Comparison of ENCODE assay signal across 9 cellular contexts in the genomic region with DNA sequence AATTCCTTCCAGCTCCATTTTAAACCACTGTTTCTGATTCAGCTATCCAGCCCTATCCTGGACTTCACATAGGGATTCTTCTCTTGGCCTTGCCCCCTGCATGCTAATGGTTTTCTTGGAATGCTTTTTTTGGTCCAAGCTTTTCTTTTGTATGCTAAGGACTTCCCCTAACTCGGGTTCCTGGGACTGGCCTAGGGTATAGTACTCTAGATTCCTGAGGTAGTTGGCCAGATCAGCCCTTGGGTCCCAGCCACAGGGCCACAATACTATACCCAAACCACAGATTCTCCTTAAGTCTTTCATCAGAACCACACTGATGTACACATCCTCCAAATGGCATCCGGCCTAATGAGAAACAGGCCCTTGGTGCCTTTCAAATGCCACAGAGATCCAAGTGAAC. TPM values are rescaled to one million over a fixed set of nuclear protein-coding genes. Genes with fewer than 3 reads are reported as not detected.
DNase-seq lines count a peak whose midpoint lies in the region; ATAC-seq and TF ChIP-seq lines count a peak whose summit lies in the region.
"Had no signal": no experiment of that assay in that cellular context is flagged by ENCODE, and none has a peak within 500 bp of the region (broad histone marks: within the 10 kb centered on the region; RNA-seq: fewer than 3 reads in every experiment).

No MANE protein-coding gene starts in this region.

- peak overlapping the region; percentile 92 for H3K27ac Mint-ChIP-seq in CD4-positive, alpha-beta T cell
- H3K27ac Mint-ChIP-seq in activated naive CD8-positive, alpha-beta T cell treated with anti-CD3 and anti-CD28 coated beads, Interleukin-2, amount 50 U/mL, for 24 hours, result peak overlapping the region; percentile 28
- H3K27ac Mint-ChIP-seq in natural killer cell treated with Interleukin-12 subunit alpha and Interleukin-12 subunit beta and Interleukin-15 and Interleukin-18, amount 100 ng/mL, for 72 hours, result peak overlapping the region; percentile 73 to 84
- H3K27ac Mint-ChIP-seq in glutamatergic neuron (ENCODE audit: unreplicated experiment), result no peak overlapping the region

- H3K27me3 Mint-ChIP-seq in CD4-positive, alpha-beta T cell, result no peaks in the 10 kb centered on the region
- H3K27me3 Mint-ChIP-seq in activated naive CD8-positive, alpha-beta T cell treated with anti-CD3 and anti-CD28 coated beads, Interleukin-2, amount 50 U/mL, for 24 hours, result no peaks in the 10 kb centered on the region
- H3K27me3 Mint-ChIP-seq in natural killer cell treated with Interleukin-12 subunit alpha and Interleukin-12 subunit beta and Interleukin-15 and Interleukin-18, amount 100 ng/mL, for 72 hours, result no peaks in the 10 kb centered on the region
- H3K27me3 Mint-ChIP-seq in glutamatergic neuron (ENCODE audit: unreplicated experiment), result peaks cover 1% of the 10 kb centered on the region

- in situ Hi-C loops in GM13977 (cut with MboI; ENCODE audit: low pct_unique_long_range_greater_than_20kb, low sequenced_read_pairs, unreplicated experiment), result no loop called here

- no peak overlapping the region for H3K27ac ChIP-seq in CD4-positive, alpha-beta T cell (ENCODE audit: low read depth, low read length)

- no peak for DNase-seq in CD4-positive, alpha-beta T cell
- DNase-seq in HT1080 (ENCODE audit: low read depth) (peak; percentile 54), GM13977 (ENCODE audit: low spot score) (no peak), glutamatergic neuron (no peak)
- no peak for DNase-seq in activated naive CD8-positive, alpha-beta T cell treated with anti-CD3 and anti-CD28 coated beads, Interleukin-2, amount 50 U/mL, for 24 hours
- peak; percentile 66 for DNase-seq in natural killer cell treated with Interleukin-12 subunit alpha and Interleukin-12 subunit beta and Interleukin-15 and Interleukin-18, amount 100 ng/mL, for 72 hours (ENCODE audit: low spot score)
- DNase-seq: NCI-H510A had no signal

- H3K9me3 Mint-ChIP-seq in CD4-positive, alpha-beta T cell, result no peaks in the 10 kb centered on the region
- no peaks in the 10 kb centered on the region for H3K9me3 Mint-ChIP-seq in activated naive CD8-positive, alpha-beta T cell treated with anti-CD3 and anti-CD28 coated beads, Interleukin-2, amount 50 U/mL, for 24 hours
- no peaks in the 10 kb centered on the region for H3K9me3 Mint-ChIP-seq in natural killer cell treated with Interleukin-12 subunit alpha and Interleukin-12 subunit beta and Interleukin-15 and Interleukin-18, amount 100 ng/mL, for 72 hours
- H3K9me3 Mint-ChIP-seq in glutamatergic neuron (ENCODE audit: unreplicated experiment), result peaks cover 2% of the 10 kb centered on the region

- CTCF ChIA-PET in CD4-positive, alpha-beta T cell (lab: Charles Lee), result interaction anchor here (0.7 to 1.6 kb wide), 4 partner anchors 12 to 54 kb away, joined by 3 to 5 read pairs (median 4); no protein-coding TSS in a partner anchor

- intact Hi-C loops in CD4-positive, alpha-beta T cell (cut with DNase I, micrococcal nuclease), result loop anchor here (5.0 kb wide), 2 partner anchors 41 to 46 kb away; no protein-coding TSS in a partner anchor

- H3K9me3 ChIP-seq in CD4-positive, alpha-beta T cell (ENCODE audit: control insufficient read depth, low read length), result no peaks in the 10 kb centered on the region

- POLR2A ChIA-PET in CD4-positive, alpha-beta T cell (lab: Charles Lee), result interaction anchor here (0.6 to 4.7 kb wide), 2 partner anchors 17 to 362 kb away, joined by 3 to 42 read pairs; no protein-coding TSS in a partner anchor

- H3K27me3 ChIP-seq in CD4-positive, alpha-beta T cell (ENCODE audit: control insufficient read depth, insufficient read depth, low read length), result no peaks in the 10 kb centered on the region

- peaks cover 14% of the 10 kb centered on the region for H3K36me3 Mint-ChIP-seq in CD4-positive, alpha-beta T cell (ENCODE audit: low read depth)
- H3K36me3 Mint-ChIP-seq in activated naive CD8-positive, alpha-beta T cell treated with anti-CD3 and anti-CD28 coated beads, Interleukin-2, amount 50 U/mL, for 24 hours (ENCODE audit: low read depth), result peaks cover 9% of the 10 kb centered on the region
- H3K36me3 Mint-ChIP-seq in natural killer cell treated with Interleukin-12 subunit alpha and Interleukin-12 subunit beta and Interleukin-15 and Interleukin-18, amount 100 ng/mL, for 72 hours, result peaks cover 7% of the 10 kb centered on the region
- H3K36me3 Mint-ChIP-seq in glutamatergic neuron (ENCODE audit: unreplicated experiment), result no peaks in the 10 kb centered on the region

- no peak for TF ChIP-seq CTCF in CD4-positive, alpha-beta T cell (IDR thresholded peaks at IDR 0.05)
- no peak for TF ChIP-seq CTCF in GM13977 (IDR thresholded peaks at IDR 0.05; ENCODE audit: extremely low read depth, insufficient read depth, missing control alignments)
- no peak for TF ChIP-seq CTCF in glutamatergic neuron (IDR thresholded peaks at IDR 0.05; ENCODE audit: partially characterized antibody, unreplicated experiment)

- peak overlapping the region; percentile 83 for H3K4me3 Mint-ChIP-seq in CD4-positive, alpha-beta T cell
- H3K4me3 Mint-ChIP-seq in activated naive CD8-positive, alpha-beta T cell treated with anti-CD3 and anti-CD28 coated beads, Interleukin-2, amount 50 U/mL, for 24 hours, result peak overlapping the region; percentile 20
- H3K4me3 Mint-ChIP-seq in natural killer cell treated with Interleukin-12 subunit alpha and Interleukin-12 subunit beta and Interleukin-15 and Interleukin-18, amount 100 ng/mL, for 72 hours, result peak overlapping the region; percentile 85
- no peak overlapping the region for H3K4me3 Mint-ChIP-seq in glutamatergic neuron (ENCODE audit: unreplicated experiment)

- no peak for ATAC-seq in CD4-positive, alpha-beta T cell (ENCODE audit: poor library complexity)
- ATAC-seq in activated naive CD8-positive, alpha-beta T cell treated with anti-CD3 and anti-CD28 coated beads, Interleukin-2, amount 50 U/mL, for 24 hours, result no peak
- peak in 1 of 2 donors; percentile 17 for ATAC-seq in natural killer cell treated with Interleukin-12 subunit alpha and Interleukin-12 subunit beta and Interleukin-15 and Interleukin-18, amount 100 ng/mL, for 72 hours
- ATAC-seq in HG02970 (IDR thresholded peaks at IDR 0.05; ENCODE audit: low FRiP score, unreplicated experiment), result no peak
- ATAC-seq in GM18858 (IDR thresholded peaks at IDR 0.05; ENCODE audit: unreplicated experiment), result no peak

- H3K4me1 Mint-ChIP-seq in CD4-positive, alpha-beta T cell (ENCODE audit: low read depth), result peaks cover 75% of the 10 kb centered on the region
- H3K4me1 Mint-ChIP-seq in activated naive CD8-positive, alpha-beta T cell treated with anti-CD3 and anti-CD28 coated beads, Interleukin-2, amount 50 U/mL, for 24 hours, result peaks cover 69% of the 10 kb centered on the region
- peaks cover 52 to 65% of the 10 kb centered on the region in 2 donors for H3K4me1 Mint-ChIP-seq in natural killer cell treated with Interleukin-12 subunit alpha and Interleukin-12 subunit beta and Interleukin-15 and Interleukin-18, amount 100 ng/mL, for 72 hours (ENCODE audit: low read depth in 2 of 2)
- H3K4me1 Mint-ChIP-seq in glutamatergic neuron (ENCODE audit: low read depth, unreplicated experiment), result peaks cover 13% of the 10 kb centered on the region

RNA-seq across cellular contexts. Expression of a gene that starts 2.8 kb away (rescaled TPM):
- 10 to 100 TPM; 17.4 to 20.1 TPM for total RNA-seq in CD4-positive, alpha-beta T cell
- 7.9 and 10.3 TPM in 2 replicates for total RNA-seq in HT1080 (2014; rRNA removed; shearing (Covaris generic))
- 9.4 and 12.1 TPM in 2 replicates for polyA plus RNA-seq in HT1080 (2015; cell fraction: cytosol; rRNA removed)
- 23.0 and 23.2 TPM in 2 replicates for polyA plus RNA-seq in HT1080 (2015; cell fraction: nucleus; rRNA removed)
- 10 to 100 TPM; 14.6 to 30.3 TPM for total RNA-seq in natural killer cell treated with Interleukin-12 subunit alpha and Interleukin-12 subunit beta and Interleukin-15 and Interleukin-18, amount 100 ng/mL, for 72 hours
- 3.8 TPM for total RNA-seq in glutamatergic neuron (ENCODE audit: unreplicated experiment)

RNA-seq across cellular contexts. Expression of a gene that starts 34.5 kb away (rescaled TPM):
- under 1 TPM; 0.14 to 0.20 TPM for total RNA-seq in CD4-positive, alpha-beta T cell
- not detected in 2 replicates for total RNA-seq in HT1080 (2014; rRNA removed; shearing (Covaris generic))
- 0.07 TPM in 1 of 2 replicates, not detected in the other for polyA plus RNA-seq in HT1080 (2015; cell fraction: cytosol; rRNA removed)
- not detected in 2 replicates for polyA plus RNA-seq in HT1080 (2015; cell fraction: nucleus; rRNA removed)
- not detected for total RNA-seq in natural killer cell treated with Interleukin-12 subunit alpha and Interleukin-12 subunit beta and Interleukin-15 and Interleukin-18, amount 100 ng/mL, for 72 hours
- total RNA-seq in glutamatergic neuron (ENCODE audit: unreplicated experiment), result not detected

RNA-seq across cellular contexts. Expression of a gene that starts 49.6 kb away (rescaled TPM):
- 1 to 10 TPM; 1.7 to 2.0 TPM for total RNA-seq in CD4-positive, alpha-beta T cell
- total RNA-seq in HT1080 (2014; rRNA removed; shearing (Covaris generic)), result not detected in 2 replicates
- not detected in 2 replicates for polyA plus RNA-seq in HT1080 (2015; cell fraction: cytosol; rRNA removed)
- not detected in 2 replicates for polyA plus RNA-seq in HT1080 (2015; cell fraction: nucleus; rRNA removed)
- 1 to 10 TPM; 4.0 to 5.3 TPM for total RNA-seq in natural killer cell treated with Interleukin-12 subunit alpha and Interleukin-12 subunit beta and Interleukin-15 and Interleukin-18, amount 100 ng/mL, for 72 hours
- total RNA-seq in glutamatergic neuron (ENCODE audit: unreplicated experiment), result not detected

Comparison
In these comparisons a context has a peak if more than half of its experiments do, and no peak if none do; other contexts are left out.
1. DNase-seq: peak in HT1080 (single experiment) and natural killer cell treated with Interleukin-12 subunit alpha and Interleukin-12 subunit beta and Interleukin-15 and Interleukin-18, amount 100 ng/mL, for 72 hours (single experiment); none in CD4-positive, alpha-beta T cell (0 of 10), activated naive CD8-positive, alpha-beta T cell treated with anti-CD3 and anti-CD28 coated beads, Interleukin-2, amount 50 U/mL, for 24 hours (single experiment), GM13977 (single experiment) and glutamatergic neuron (single experiment).